Comparison of ENCODE assay signal across 27 cellular contexts in the genomic region with DNA sequence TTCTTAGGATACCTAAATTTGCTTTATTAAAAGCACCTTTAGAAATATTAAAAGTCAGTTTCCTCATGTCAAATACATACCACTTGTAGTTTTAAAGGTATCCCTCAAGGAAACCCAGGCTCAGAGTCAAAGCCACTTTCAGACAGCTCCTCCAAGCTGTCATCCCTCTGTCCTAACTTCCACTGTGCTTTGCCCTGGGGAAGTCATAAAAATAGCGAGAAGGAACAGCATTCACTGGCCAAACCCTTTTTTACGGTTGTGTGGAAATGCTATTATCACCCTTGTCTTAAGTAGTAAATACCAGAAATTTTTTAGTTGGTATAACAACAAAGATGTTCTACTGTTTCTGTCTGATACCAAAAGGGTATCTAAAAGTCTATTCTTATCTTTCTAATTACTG.
"Had no signal": no experiment of that assay in that cellular context is flagged by ENCODE, and none has a peak within 500 bp of the region (broad histone marks: within the 10 kb centered on the region; RNA-seq: fewer than 3 reads in every experiment).

No MANE protein-coding gene starts in this region.

- H3K4me3 ChIP-seq: ascending aorta, cardiac muscle cell, SJCRH30 had no signal

- H3K4me1 ChIP-seq: ascending aorta, SJCRH30 had no signal

- H3K27ac ChIP-seq: ascending aorta, cardiac muscle cell, KMS-11, SJCRH30 had no signal

- H3K27me3 ChIP-seq: ascending aorta, cardiac muscle cell, SJCRH30 had no signal

- DNase-seq: activated CD4-positive, alpha-beta T cell treated with anti-CD3 and anti-CD28 coated beads for 36 hours; activated CD4-positive, alpha-beta T cell treated with anti-CD3 and anti-CD28 coated beads, Interleukin-2, amount 10 ng/mL, durations not matched to agents 7 days and 5 days; activated CD4-positive, alpha-beta T cell treated with anti-CD3 and anti-CD28 coated beads, Interleukin-2, amount 50 U/mL, for 48 hours; activated CD8-positive, alpha-beta memory T cell treated with anti-CD3 and anti-CD28 coated beads, Interleukin-2, amount 50 U/mL, for 4 hours; activated effector memory CD4-positive, alpha-beta T cell treated with Interleukin-2 at 50 U/mL for 16 hours; activated naive CD4-positive, alpha-beta T cell treated with anti-CD3 and anti-CD28 coated beads, Interleukin-2, amount 50 U/mL, for 16 hours; activated naive CD8-positive, alpha-beta T cell treated with anti-CD3 and anti-CD28 coated beads for 36 hours; activated T-cell treated with anti-CD3 and anti-CD28 coated beads for 4 hours; activated T-cell treated with anti-CD3 and anti-CD28 coated beads, Interleukin-2, amount 50 U/mL, for 4 hours; amniotic stem cell; MM.1S; MV-4-11; NCI-H1092; NCI-H146; NCI-H187; NCI-H2029 treated with DMSO at 0.1 percent for 48 hours; NCI-H226; NCI-H446 treated with DMSO at 0.1 percent for 48 hours; SHP77; SJCRH30; SK-N-SH had no signal

- ATAC-seq: activated CD4-positive, alpha-beta T cell treated with anti-CD3 and anti-CD28 coated beads for 36 hours; activated CD4-positive, CD25-positive, alpha-beta regulatory T cell treated with anti-CD3 and anti-CD28 coated beads, Interleukin-2, amount 50 U/mL, for 24 hours; activated T-cell treated with anti-CD3 and anti-CD28 coated beads, Interleukin-2, amount 50 U/mL, for 4 hours; Panc1; WTC11 had no signal

- H3K9me3 ChIP-seq: ascending aorta, SJCRH30, SK-N-SH had no signal

- H3K4me2 ChIP-seq: KMS-11, SK-N-SH had no signal

- H3K36me3 ChIP-seq: ascending aorta, cardiac muscle cell, SJCRH30 had no signal

- H3K9me2 ChIP-seq: SK-N-SH had no signal

- H3K9ac ChIP-seq: KMS-11, SK-N-SH had no signal
